ENCODE assay signal across 8 cellular contexts in genomic region chr17:79728169-79728907, GRCh38. TPM values are rescaled to one million over a fixed set of nuclear protein-coding genes. Genes with fewer than 3 reads are reported as not detected.
A peak's percentile ranks its signal among the peaks of the same experiment; 100 is the strongest.
DNase-seq lines count a peak whose midpoint lies in the region; ATAC-seq and TF ChIP-seq lines count a peak whose summit lies in the region.

No MANE protein-coding gene starts in this region.

- H3K27me3 ChIP-seq in Peyer's patch = no peaks in the 10 kb centered on the region

- H3K36me3 ChIP-seq in Peyer's patch = no peaks in the 10 kb centered on the region

- H3K9me3 ChIP-seq in Peyer's patch = no peaks in the 10 kb centered on the region

- peaks cover 6% of the 10 kb centered on the region for H3K4me1 Mint-ChIP-seq in activated T-helper 1 cell treated with anti-CD3 and anti-CD28 coated beads, Interleukin-12 subunit alpha, Interleukin-12 subunit beta, Interleukin-2, Interleukin-4 antibody, amounts not matched to agents 30 ng/mL and 10 ng/mL and 1 ng/mL, durations not matched to agents 14 hours and 24 hours and 36 hours (ENCODE audit: low read depth)
- H3K4me1 Mint-ChIP-seq in nephron = peaks cover 11% of the 10 kb centered on the region
- peaks cover 16 to 47% of the 10 kb centered on the region in 2 donors for H3K4me1 Mint-ChIP-seq in stimulated activated naive B cell treated with anti-CD40 and anti-IgM and Interleukin-4, amounts not matched to agents 10 μg/mL and 1 μg/mL and 100 μg/mL, for 72 hours

- peak overlapping the region in 1 of 4 donors; percentile 49 for H3K27ac ChIP-seq in Peyer's patch

- no peak for TF ChIP-seq EP300 in Ishikawa (IDR thresholded peaks at IDR 0.05; ENCODE audit: borderline replicate concordance)

- no peak for TF ChIP-seq CTCF in Peyer's patch (IDR thresholded peaks at IDR 0.05)
- TF ChIP-seq CTCF in fibroblast of mammary gland (conservative IDR thresholded peaks at IDR 0.05; ENCODE audit: control insufficient read depth, insufficient read depth, low read depth, low read length) = no peak
- TF ChIP-seq CTCF in nephron (IDR thresholded peaks at IDR 0.05; ENCODE audit: unreplicated experiment in 3 of 3) = no peak

- DNase-seq in ELR (ENCODE audit: low read depth) = peak; percentile 90
- DNase-seq in Peyer's patch = peak; percentile 80 to 94 (median 91)
- DNase-seq in activated T-helper 1 cell treated with anti-CD3 and anti-CD28 coated beads, Interleukin-12 subunit alpha, Interleukin-12 subunit beta, Interleukin-2, Interleukin-4 antibody, amounts not matched to agents 30 ng/mL and 10 ng/mL and 1 ng/mL, durations not matched to agents 14 hours and 24 hours and 36 hours (ENCODE audit: low spot score) = peak; percentile 78
- DNase-seq in fibroblast of mammary gland (ENCODE audit: low read depth) = peak; percentile 91
- peak; percentile 78 for DNase-seq in stimulated activated naive B cell treated with anti-CD40 and anti-IgM and Interleukin-4, amounts not matched to agents 10 μg/mL and 1 μg/mL and 100 μg/mL, for 72 hours

- H3K4me3 ChIP-seq in Peyer's patch (peak overlapping the region; percentile 17 to 49 (median 41)), fibroblast of mammary gland (ENCODE audit: control insufficient read depth, low read depth, low read length) (peak overlapping the region; percentile 21)

- H3K4me3 Mint-ChIP-seq in activated T-helper 1 cell treated with anti-CD3 and anti-CD28 coated beads, Interleukin-12 subunit alpha, Interleukin-12 subunit beta, Interleukin-2, Interleukin-4 antibody, amounts not matched to agents 30 ng/mL and 10 ng/mL and 1 ng/mL, durations not matched to agents 14 hours and 24 hours and 36 hours = peak overlapping the region; percentile 53
- H3K4me3 Mint-ChIP-seq in nephron = peak overlapping the region; percentile 48 to 61 (median 61)
- H3K4me3 Mint-ChIP-seq in stimulated activated naive B cell treated with anti-CD40 and anti-IgM and Interleukin-4, amounts not matched to agents 10 μg/mL and 1 μg/mL and 100 μg/mL, for 72 hours = peak overlapping the region; percentile 82 to 89

- peak overlapping the region; percentile 70 for H3K27ac Mint-ChIP-seq in activated T-helper 1 cell treated with anti-CD3 and anti-CD28 coated beads, Interleukin-12 subunit alpha, Interleukin-12 subunit beta, Interleukin-2, Interleukin-4 antibody, amounts not matched to agents 30 ng/mL and 10 ng/mL and 1 ng/mL, durations not matched to agents 14 hours and 24 hours and 36 hours
- H3K27ac Mint-ChIP-seq in nephron = peak overlapping the region; percentile 83 to 91 (median 85)
- peak overlapping the region; percentile 92 for H3K27ac Mint-ChIP-seq in stimulated activated naive B cell treated with anti-CD40 and anti-IgM and Interleukin-4, amounts not matched to agents 10 μg/mL and 1 μg/mL and 100 μg/mL, for 72 hours

- intact Hi-C loops in activated T-helper 1 cell treated with anti-CD3 and anti-CD28 coated beads, Interleukin-12 subunit alpha, Interleukin-12 subunit beta, Interleukin-2, Interleukin-4 antibody, amounts not matched to agents 30 ng/mL and 10 ng/mL and 1 ng/mL, durations not matched to agents 14 hours and 24 hours and 36 hours (cut with micrococcal nuclease) = loop anchor here (1.0 to 5.0 kb wide), 2 partner anchors 14 to 264 kb away; no protein-coding TSS in a partner anchor

- ATAC-seq in stimulated activated naive B cell treated with anti-CD40 and anti-IgM and Interleukin-4, amounts not matched to agents 10 μg/mL and 1 μg/mL and 100 μg/mL, for 72 hours (replicated peaks) = peak; percentile 85 to 91
- no peak for ATAC-seq in GM18868 (IDR thresholded peaks at IDR 0.05; ENCODE audit: unreplicated experiment)

- H3K9me3 Mint-ChIP-seq in activated T-helper 1 cell treated with anti-CD3 and anti-CD28 coated beads, Interleukin-12 subunit alpha, Interleukin-12 subunit beta, Interleukin-2, Interleukin-4 antibody, amounts not matched to agents 30 ng/mL and 10 ng/mL and 1 ng/mL, durations not matched to agents 14 hours and 24 hours and 36 hours = no peaks in the 10 kb centered on the region
- H3K9me3 Mint-ChIP-seq in nephron = no peaks in the 10 kb centered on the region
- peaks cover 0 to 2% of the 10 kb centered on the region in 2 donors for H3K9me3 Mint-ChIP-seq in stimulated activated naive B cell treated with anti-CD40 and anti-IgM and Interleukin-4, amounts not matched to agents 10 μg/mL and 1 μg/mL and 100 μg/mL, for 72 hours

- H3K4me1 ChIP-seq in Peyer's patch = peaks cover 0 to 19% (median 2%) of the 10 kb centered on the region in 4 donors

- no peak for TF ChIP-seq RAD21 in Ishikawa (IDR thresholded peaks at IDR 0.05; ENCODE audit: low read depth)

- no peaks in the 10 kb centered on the region for H3K27me3 Mint-ChIP-seq in activated T-helper 1 cell treated with anti-CD3 and anti-CD28 coated beads, Interleukin-12 subunit alpha, Interleukin-12 subunit beta, Interleukin-2, Interleukin-4 antibody, amounts not matched to agents 30 ng/mL and 10 ng/mL and 1 ng/mL, durations not matched to agents 14 hours and 24 hours and 36 hours (ENCODE audit: insufficient read depth)
- no peaks in the 10 kb centered on the region for H3K27me3 Mint-ChIP-seq in nephron (ENCODE audit: low read depth)
- H3K27me3 Mint-ChIP-seq in stimulated activated naive B cell treated with anti-CD40 and anti-IgM and Interleukin-4, amounts not matched to agents 10 μg/mL and 1 μg/mL and 100 μg/mL, for 72 hours = peaks cover 0 to 3% of the 10 kb centered on the region in 2 donors

- H3K36me3 Mint-ChIP-seq in activated T-helper 1 cell treated with anti-CD3 and anti-CD28 coated beads, Interleukin-12 subunit alpha, Interleukin-12 subunit beta, Interleukin-2, Interleukin-4 antibody, amounts not matched to agents 30 ng/mL and 10 ng/mL and 1 ng/mL, durations not matched to agents 14 hours and 24 hours and 36 hours (ENCODE audit: low read depth) = no peaks in the 10 kb centered on the region
- no peaks in the 10 kb centered on the region for H3K36me3 Mint-ChIP-seq in nephron (ENCODE audit: low read depth)
- H3K36me3 Mint-ChIP-seq in stimulated activated naive B cell treated with anti-CD40 and anti-IgM and Interleukin-4, amounts not matched to agents 10 μg/mL and 1 μg/mL and 100 μg/mL, for 72 hours = peaks cover 0 to 7% of the 10 kb centered on the region in 2 donors

- TF ChIP-seq POLR2A in Peyer's patch (IDR thresholded peaks at IDR 0.05) = no peak

TF ChIP-seq in Ishikawa, 13 proteins besides CTCF, POLR2A, EP300 and RAD21:
- peak; percentile 93 for TF ChIP-seq YY1 (IDR thresholded peaks at IDR 0.05; ENCODE audit: low read depth)
- peak; percentile 98 for TF ChIP-seq USF1 (IDR thresholded peaks at IDR 0.05)
- no peak for TF ChIP-seq TCF12 (IDR thresholded peaks at IDR 0.05; ENCODE audit: low read depth)

RNA-seq across cellular contexts. Expression of gene ENPP7, which starts 2.4 kb away (rescaled TPM):
- total RNA-seq in Peyer's patch = 10 to 100 TPM in 3 of 4 donors, not detected in 1; 17.2 to 27.3 (median 22.5) TPM
- total RNA-seq in activated T-helper 1 cell treated with anti-CD3 and anti-CD28 coated beads, Interleukin-12 subunit alpha, Interleukin-12 subunit beta, Interleukin-2, Interleukin-4 antibody, amounts not matched to agents 30 ng/mL and 10 ng/mL and 1 ng/mL, durations not matched to agents 14 hours and 24 hours and 36 hours = 0.10 and 0.16 TPM in 2 replicates

RNA-seq across cellular contexts. Expression of gene CBX2, which starts 49.6 kb away (rescaled TPM):
- total RNA-seq in Peyer's patch = under 1 TPM; 0.18 to 0.85 (median 0.81) TPM
- total RNA-seq in activated T-helper 1 cell treated with anti-CD3 and anti-CD28 coated beads, Interleukin-12 subunit alpha, Interleukin-12 subunit beta, Interleukin-2, Interleukin-4 antibody, amounts not matched to agents 30 ng/mL and 10 ng/mL and 1 ng/mL, durations not matched to agents 14 hours and 24 hours and 36 hours = 4.7 and 5.1 TPM in 2 replicates
